Comparison of ENCODE assay signal across 25 cellular contexts in genomic region chr1:183730107-183730724, GRCh38.
DNase-seq lines count a peak whose midpoint lies in the region; ATAC-seq and TF ChIP-seq lines count a peak whose summit lies in the region.
"Had no signal": no experiment of that assay in that cellular context is flagged by ENCODE, and none has a peak within 500 bp of the region (broad histone marks: within the 10 kb centered on the region; RNA-seq: fewer than 3 reads in every experiment).

No MANE protein-coding gene starts in this region.

- H3K27me3 ChIP-seq in right cardiac atrium (ENCODE audit: control insufficient read depth, insufficient read depth), result no peaks in the 10 kb centered on the region
- H3K27me3 ChIP-seq in testis, result no peaks in the 10 kb centered on the region
- H3K27me3 ChIP-seq: body of pancreas, right lobe of liver, upper lobe of right lung had no signal

- peak; percentile 45 for ATAC-seq in GM18498 (IDR thresholded peaks at IDR 0.05; ENCODE audit: unreplicated experiment)
- ATAC-seq in GM18909 (IDR thresholded peaks at IDR 0.05; ENCODE audit: poor library complexity, unreplicated experiment), result peak; percentile 62
- ATAC-seq in HG03432 (IDR thresholded peaks at IDR 0.05; ENCODE audit: unreplicated experiment), result peak; percentile 47
- no peak for ATAC-seq in right cardiac atrium
- ATAC-seq: activated naive CD8-positive, alpha-beta T cell treated with anti-CD3 and anti-CD28 coated beads, Interleukin-2, amount 50 U/mL, for 24 hours; activated T-cell treated with anti-CD3 and anti-CD28 coated beads, Interleukin-2, amount 50 U/mL, for 4 hours; body of pancreas; HCT116; right lobe of liver; stimulated activated effector memory CD8-positive, alpha-beta T cell treated with anti-CD3 and anti-CD28 coated beads, Interleukin-12 subunit alpha, Interleukin-12 subunit beta, amount 100 ng/mL, for 72 hours; upper lobe of right lung had no signal

- no peak for TF ChIP-seq POLR2A in testis (IDR thresholded peaks at IDR 0.05)

- intact Hi-C loops in right cardiac atrium (cut with DNase I), result no loop called here
- intact Hi-C loops in posterior cingulate gyrus (cut with DNase I), result no loop called here
- intact Hi-C loops in testis (cut with DNase I; ENCODE audit: low total_unique reads), result no loop called here

- H3K9me3 ChIP-seq in right cardiac atrium (ENCODE audit: control insufficient read depth, low read length) (no peaks in the 10 kb centered on the region), testis (no peaks in the 10 kb centered on the region)
- H3K9me3 ChIP-seq: body of pancreas, right lobe of liver, upper lobe of right lung had no signal

- TF ChIP-seq CTCF in testis (IDR thresholded peaks at IDR 0.05), result no peak

- H3K4me1 ChIP-seq in right cardiac atrium (ENCODE audit: control insufficient read depth, insufficient read depth, low read length) (peaks cover 3% of the 10 kb centered on the region), testis (peaks cover 10% of the 10 kb centered on the region)
- H3K4me1 ChIP-seq: body of pancreas, parathyroid adenoma had no signal

- H3K4me3 ChIP-seq in right cardiac atrium (ENCODE audit: low read length) (no peak overlapping the region), testis (no peak overlapping the region)
- H3K4me3 ChIP-seq: body of pancreas, right lobe of liver, upper lobe of right lung had no signal

- H3K27ac ChIP-seq in right cardiac atrium (ENCODE audit: low read length) (peak overlapping the region; percentile 58), testis (no peak overlapping the region)
- H3K27ac ChIP-seq: body of pancreas, parathyroid adenoma, right lobe of liver, upper lobe of right lung had no signal

- no peaks in the 10 kb centered on the region for H3K36me3 ChIP-seq in testis (ENCODE audit: low read depth, missing control alignments)
- H3K36me3 ChIP-seq: right lobe of liver, upper lobe of right lung had no signal

- 62% methylated on average over 2 of the region's 2 CpGs for WGBS in right cardiac atrium
- 88 to 95% methylated on average over 2 of the region's 2 CpGs for WGBS in testis, 2 donors

- no peak for DNase-seq in right cardiac atrium
- DNase-seq in posterior cingulate gyrus, result no peak
- no peak for DNase-seq in testis
- DNase-seq in HPDE6-E6E7 (ENCODE audit: extremely low spot score), result no peak
- DNase-seq: activated CD4-positive, alpha-beta T cell treated with anti-CD3 and anti-CD28 coated beads, Interleukin-2, amount 10 ng/mL, durations not matched to agents 24 days and 14 days; activated naive CD8-positive, alpha-beta T cell treated with anti-CD3 and anti-CD28 coated beads, Interleukin-2, amount 50 U/mL, for 24 hours; activated T-cell treated with anti-CD3 and anti-CD28 coated beads, Interleukin-2, amount 50 U/mL, for 4 hours; body of pancreas; C1 segment of cervical spinal cord; kidney; NCI-H1048; NCI-H187; NCI-H526; right lobe of liver; SIG-M5; stimulated activated CD4-positive, alpha-beta T cell treated with anti-CD3 and anti-CD28 coated beads, Interleukin-4, amount 100 ng/mL, for 1 hour; SW 1271; T1000; upper lobe of right lung had no signal

Comparison
In these comparisons a context has a peak if more than half of its experiments do, and no peak if none do; other contexts are left out.
1. ATAC-seq: peak in GM18498 (single experiment), GM18909 (single experiment) and HG03432 (single experiment); none in right cardiac atrium (0 of 2).